ENCODE assay signal across 2 cellular contexts in the genomic region with DNA sequence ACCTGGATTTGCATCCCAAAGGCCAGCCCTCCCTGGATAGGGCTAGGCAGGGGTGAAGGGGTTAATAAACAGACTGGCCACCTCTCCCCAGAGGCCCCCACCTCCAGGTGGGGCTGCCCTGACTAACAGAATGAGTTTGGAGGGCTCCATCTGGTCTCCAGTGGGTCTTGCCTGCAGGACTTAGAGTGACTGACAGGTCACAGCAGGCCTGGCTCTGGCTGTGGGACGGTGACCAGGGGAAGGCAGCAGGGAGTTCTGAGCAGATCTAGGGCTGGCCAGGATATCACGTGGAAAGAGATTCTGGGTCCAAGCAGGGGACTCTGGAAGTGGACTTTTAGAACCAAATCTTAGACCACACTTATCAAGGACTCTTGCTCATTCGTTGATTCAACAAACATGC.
TF ChIP-seq lines count a peak whose summit lies in the region.

No MANE protein-coding gene starts in this region.

TF ChIP-seq in GM23338, 12 proteins besides CTCF, POLR2A, EP300 and RAD21 (continues in another document):
- TF ChIP-seq STAT1 (IDR thresholded peaks at IDR 0.05; ENCODE audit: unreplicated experiment), result no peak
- TF ChIP-seq, protein P1, sequence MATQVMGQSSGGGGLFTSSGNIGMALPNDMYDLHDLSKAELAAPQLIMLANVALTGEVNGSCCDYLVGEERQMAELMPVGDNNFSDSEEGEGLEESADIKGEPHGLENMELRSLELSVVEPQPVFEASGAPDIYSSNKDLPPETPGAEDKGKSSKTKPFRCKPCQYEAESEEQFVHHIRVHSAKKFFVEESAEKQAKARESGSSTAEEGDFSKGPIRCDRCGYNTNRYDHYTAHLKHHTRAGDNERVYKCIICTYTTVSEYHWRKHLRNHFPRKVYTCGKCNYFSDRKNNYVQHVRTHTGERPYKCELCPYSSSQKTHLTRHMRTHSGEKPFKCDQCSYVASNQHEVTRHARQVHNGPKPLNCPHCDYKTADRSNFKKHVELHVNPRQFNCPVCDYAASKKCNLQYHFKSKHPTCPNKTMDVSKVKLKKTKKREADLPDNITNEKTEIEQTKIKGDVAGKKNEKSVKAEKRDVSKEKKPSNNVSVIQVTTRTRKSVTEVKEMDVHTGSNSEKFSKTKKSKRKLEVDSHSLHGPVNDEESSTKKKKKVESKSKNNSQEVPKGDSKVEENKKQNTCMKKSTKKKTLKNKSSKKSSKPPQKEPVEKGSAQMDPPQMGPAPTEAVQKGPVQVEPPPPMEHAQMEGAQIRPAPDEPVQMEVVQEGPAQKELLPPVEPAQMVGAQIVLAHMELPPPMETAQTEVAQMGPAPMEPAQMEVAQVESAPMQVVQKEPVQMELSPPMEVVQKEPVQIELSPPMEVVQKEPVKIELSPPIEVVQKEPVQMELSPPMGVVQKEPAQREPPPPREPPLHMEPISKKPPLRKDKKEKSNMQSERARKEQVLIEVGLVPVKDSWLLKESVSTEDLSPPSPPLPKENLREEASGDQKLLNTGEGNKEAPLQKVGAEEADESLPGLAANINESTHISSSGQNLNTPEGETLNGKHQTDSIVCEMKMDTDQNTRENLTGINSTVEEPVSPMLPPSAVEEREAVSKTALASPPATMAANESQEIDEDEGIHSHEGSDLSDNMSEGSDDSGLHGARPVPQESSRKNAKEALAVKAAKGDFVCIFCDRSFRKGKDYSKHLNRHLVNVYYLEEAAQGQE (IDR thresholded peaks at IDR 0.05; ENCODE audit: unreplicated experiment), result no peak
- no peak for TF ChIP-seq ZNF114 (CRISPR knock-in tag; IDR thresholded peaks at IDR 0.05)
- TF ChIP-seq POLR2AphosphoS5 (IDR thresholded peaks at IDR 0.05; ENCODE audit: low read depth), result no peak
- TF ChIP-seq CREB1 (CRISPR knock-in tag; IDR thresholded peaks at IDR 0.05; ENCODE audit: low read depth), result no peak
- no peak for TF ChIP-seq ZNF331 (CRISPR knock-in tag; IDR thresholded peaks at IDR 0.05; ENCODE audit: low read depth)
- TF ChIP-seq, protein P2, sequence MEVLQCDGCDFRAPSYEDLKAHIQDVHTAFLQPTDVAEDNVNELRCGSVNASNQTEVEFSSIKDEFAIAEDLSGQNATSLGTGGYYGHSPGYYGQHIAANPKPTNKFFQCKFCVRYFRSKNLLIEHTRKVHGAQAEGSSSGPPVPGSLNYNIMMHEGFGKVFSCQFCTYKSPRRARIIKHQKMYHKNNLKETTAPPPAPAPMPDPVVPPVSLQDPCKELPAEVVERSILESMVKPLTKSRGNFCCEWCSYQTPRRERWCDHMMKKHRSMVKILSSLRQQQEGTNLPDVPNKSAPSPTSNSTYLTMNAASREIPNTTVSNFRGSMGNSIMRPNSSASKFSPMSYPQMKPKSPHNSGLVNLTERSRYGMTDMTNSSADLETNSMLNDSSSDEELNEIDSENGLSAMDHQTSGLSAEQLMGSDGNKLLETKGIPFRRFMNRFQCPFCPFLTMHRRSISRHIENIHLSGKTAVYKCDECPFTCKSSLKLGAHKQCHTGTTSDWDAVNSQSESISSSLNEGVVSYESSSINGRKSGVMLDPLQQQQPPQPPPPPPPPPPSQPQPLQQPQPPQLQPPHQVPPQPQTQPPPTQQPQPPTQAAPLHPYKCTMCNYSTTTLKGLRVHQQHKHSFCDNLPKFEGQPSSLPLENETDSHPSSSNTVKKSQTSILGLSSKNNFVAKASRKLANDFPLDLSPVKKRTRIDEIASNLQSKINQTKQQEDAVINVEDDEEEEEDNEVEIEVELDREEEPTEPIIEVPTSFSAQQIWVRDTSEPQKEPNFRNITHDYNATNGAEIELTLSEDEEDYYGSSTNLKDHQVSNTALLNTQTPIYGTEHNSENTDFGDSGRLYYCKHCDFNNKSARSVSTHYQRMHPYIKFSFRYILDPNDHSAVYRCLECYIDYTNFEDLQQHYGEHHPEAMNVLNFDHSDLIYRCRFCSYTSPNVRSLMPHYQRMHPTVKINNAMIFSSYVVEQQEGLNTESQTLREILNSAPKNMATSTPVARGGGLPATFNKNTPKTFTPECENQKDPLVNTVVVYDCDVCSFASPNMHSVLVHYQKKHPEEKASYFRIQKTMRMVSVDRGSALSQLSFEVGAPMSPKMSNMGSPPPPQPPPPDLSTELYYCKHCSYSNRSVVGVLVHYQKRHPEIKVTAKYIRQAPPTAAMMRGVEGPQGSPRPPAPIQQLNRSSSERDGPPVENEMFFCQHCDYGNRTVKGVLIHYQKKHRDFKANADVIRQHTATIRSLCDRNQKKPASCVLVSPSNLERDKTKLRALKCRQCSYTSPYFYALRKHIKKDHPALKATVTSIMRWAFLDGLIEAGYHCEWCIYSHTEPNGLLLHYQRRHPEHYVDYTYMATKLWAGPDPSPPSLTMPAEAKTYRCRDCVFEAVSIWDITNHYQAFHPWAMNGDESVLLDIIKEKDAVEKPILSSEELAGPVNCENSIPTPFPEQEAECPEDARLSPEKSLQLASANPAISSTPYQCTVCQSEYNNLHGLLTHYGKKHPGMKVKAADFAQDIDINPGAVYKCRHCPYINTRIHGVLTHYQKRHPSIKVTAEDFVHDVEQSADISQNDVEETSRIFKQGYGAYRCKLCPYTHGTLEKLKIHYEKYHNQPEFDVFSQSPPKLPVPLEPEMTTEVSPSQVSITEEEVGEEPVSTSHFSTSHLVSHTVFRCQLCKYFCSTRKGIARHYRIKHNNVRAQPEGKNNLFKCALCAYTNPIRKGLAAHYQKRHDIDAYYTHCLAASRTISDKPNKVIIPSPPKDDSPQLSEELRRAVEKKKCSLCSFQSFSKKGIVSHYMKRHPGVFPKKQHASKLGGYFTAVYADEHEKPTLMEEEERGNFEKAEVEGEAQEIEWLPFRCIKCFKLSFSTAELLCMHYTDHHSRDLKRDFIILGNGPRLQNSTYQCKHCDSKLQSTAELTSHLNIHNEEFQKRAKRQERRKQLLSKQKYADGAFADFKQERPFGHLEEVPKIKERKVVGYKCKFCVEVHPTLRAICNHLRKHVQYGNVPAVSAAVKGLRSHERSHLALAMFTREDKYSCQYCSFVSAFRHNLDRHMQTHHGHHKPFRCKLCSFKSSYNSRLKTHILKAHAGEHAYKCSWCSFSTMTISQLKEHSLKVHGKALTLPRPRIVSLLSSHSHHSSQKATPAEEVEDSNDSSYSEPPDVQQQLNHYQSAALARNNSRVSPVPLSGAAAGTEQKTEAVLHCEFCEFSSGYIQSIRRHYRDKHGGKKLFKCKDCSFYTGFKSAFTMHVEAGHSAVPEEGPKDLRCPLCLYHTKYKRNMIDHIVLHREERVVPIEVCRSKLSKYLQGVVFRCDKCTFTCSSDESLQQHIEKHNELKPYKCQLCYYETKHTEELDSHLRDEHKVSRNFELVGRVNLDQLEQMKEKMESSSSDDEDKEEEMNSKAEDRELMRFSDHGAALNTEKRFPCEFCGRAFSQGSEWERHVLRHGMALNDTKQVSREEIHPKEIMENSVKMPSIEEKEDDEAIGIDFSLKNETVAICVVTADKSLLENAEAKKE (CRISPR knock-in tag; IDR thresholded peaks at IDR 0.05), result no peak
- no peak for TF ChIP-seq ETS1 (IDR thresholded peaks at IDR 0.05)
- TF ChIP-seq NANOG (IDR thresholded peaks at IDR 0.05; ENCODE audit: borderline replicate concordance), result no peak
- TF ChIP-seq EZH2 (IDR thresholded peaks at IDR 0.05; ENCODE audit: low read depth, unreplicated experiment), result no peak

TF ChIP-seq in H1, 55 proteins besides CTCF, POLR2A, EP300 and RAD21:
- TF ChIP-seq CTBP2 (IDR thresholded peaks at IDR 0.05; ENCODE audit: borderline replicate concordance, insufficient read depth, insufficient read length, low read length) (no peak), RFX5 (IDR thresholded peaks at IDR 0.05; ENCODE audit: borderline replicate concordance, low read depth, low read length) (no peak), TAF1 (IDR thresholded peaks at IDR 0.05; ENCODE audit: low read depth, low read length) (no peak), SUZ12 (IDR thresholded peaks at IDR 0.05; ENCODE audit: low read length) (no peak), KDM4A (IDR thresholded peaks at IDR 0.05; ENCODE audit: low read depth, low read length, severe bottlenecking) (no peak), BCL11A (IDR thresholded peaks at IDR 0.05; ENCODE audit: low read depth in 2 of 2, low read length in 2 of 2) (no peak), JUND (IDR thresholded peaks at IDR 0.05; ENCODE audit: low read length) (no peak), ASH2L (IDR thresholded peaks at IDR 0.05; ENCODE audit: low read length) (no peak)
- TF ChIP-seq, protein P3, sequence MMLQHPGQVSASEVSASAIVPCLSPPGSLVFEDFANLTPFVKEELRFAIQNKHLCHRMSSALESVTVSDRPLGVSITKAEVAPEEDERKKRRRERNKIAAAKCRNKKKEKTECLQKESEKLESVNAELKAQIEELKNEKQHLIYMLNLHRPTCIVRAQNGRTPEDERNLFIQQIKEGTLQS (IDR thresholded peaks at IDR 0.05; ENCODE audit: insufficient read depth, low read depth, low read length), result no peak
